In the genomic region with DNA sequence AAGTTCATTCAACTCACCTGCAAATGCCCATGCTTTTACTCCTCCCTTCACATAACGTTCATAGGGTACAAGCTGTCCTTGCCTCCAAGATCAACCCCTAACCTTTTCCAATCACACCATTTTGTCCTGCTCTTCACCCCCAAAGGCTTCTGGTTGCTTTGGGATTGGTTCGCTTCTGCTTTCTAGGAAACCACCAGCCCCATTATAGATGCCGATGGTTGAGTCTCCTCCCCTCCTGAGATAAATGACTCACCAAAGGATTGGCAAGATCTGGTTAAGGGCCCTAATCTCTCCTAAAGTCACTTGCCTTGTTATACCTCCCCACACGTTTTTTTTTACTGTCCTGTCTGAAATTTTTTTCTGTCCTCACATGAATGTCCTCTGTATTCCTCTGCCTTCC, we compare ENCODE assay signal across 16 cellular contexts.
"Had no signal": no experiment of that assay in that cellular context is flagged by ENCODE, and none has a peak within 500 bp of the region (broad histone marks: within the 10 kb centered on the region; RNA-seq: fewer than 3 reads in every experiment).

No MANE protein-coding gene starts in this region.

- H3K9me3 ChIP-seq: heart right ventricle, sigmoid colon, testis, upper lobe of right lung had no signal

- H3K4me3 ChIP-seq: heart right ventricle, sigmoid colon, testis, upper lobe of right lung had no signal

- DNase-seq: activated CD4-positive, CD25-positive, alpha-beta regulatory T cell treated with anti-CD3 and anti-CD28 coated beads, Interleukin-2, amount 50 U/mL, for 72 hours; activated effector memory CD4-positive, alpha-beta T cell treated with anti-CD3 and anti-CD28 coated beads, Interleukin-2, amount 50 U/mL, for 16 hours; activated naive CD4-positive, alpha-beta T cell treated with anti-CD3 and anti-CD28 coated beads, Interleukin-2, amount 50 U/mL, for 16 hours; activated T-cell treated with anti-CD3 and anti-CD28 coated beads, Interleukin-2, amount 50 U/mL, for 72 hours; effector CD8-positive, alpha-beta T cell; heart right ventricle; immature natural killer cell; kidney glomerular epithelial cell; left ventricle myocardium superior; occipital lobe; posterior cingulate gyrus; sigmoid colon; stimulated activated CD4-positive, alpha-beta T cell treated with anti-CD3 and anti-CD28 coated beads, Interleukin-4, amount 100 ng/mL, for 24 hours; T-helper 2 cell; testis; upper lobe of right lung had no signal

- H3K4me1 ChIP-seq: heart right ventricle, sigmoid colon, testis, upper lobe of right lung had no signal

- H3K36me3 ChIP-seq: heart right ventricle, sigmoid colon, upper lobe of right lung had no signal

- H3K27me3 ChIP-seq: heart right ventricle, sigmoid colon, testis, upper lobe of right lung had no signal

- H3K27ac ChIP-seq: heart right ventricle, sigmoid colon, testis, upper lobe of right lung had no signal
